ENCODE assay signal across 3 cellular contexts in genomic region chr6:165794179-165794601, GRCh38.
TF ChIP-seq lines count a peak whose summit lies in the region.

No MANE protein-coding gene starts in this region.

TF ChIP-seq in HEK293, 187 proteins besides CTCF, POLR2A, EP300 and RAD21 (continues in another document):
- no peak for TF ChIP-seq ZNF548 (tag by site-specific recombination; IDR thresholded peaks at IDR 0.05)
- 0 out of 2 replicates have a peak, but pooled peaks have one; percentile 20 for TF ChIP-seq ZBTB20 (tag by site-specific recombination; IDR thresholded peaks at IDR 0.05)
- TF ChIP-seq KLF16 (tag by site-specific recombination; IDR thresholded peaks at IDR 0.05) = no peak; the same call in 1 of the 2 replicates
- TF ChIP-seq KLF7 (tag by site-specific recombination; IDR thresholded peaks at IDR 0.05; ENCODE audit: borderline replicate concordance) = no peak
- 0 out of 2 replicates have a peak, but pooled peaks have one; percentile 4 for TF ChIP-seq ZNF398 (tag by site-specific recombination; IDR thresholded peaks at IDR 0.05)
- peak; percentile 30; the same call in 1 of the 2 replicates for TF ChIP-seq ZNF571 (tag by site-specific recombination; IDR thresholded peaks at IDR 0.05)
- 0 out of 2 replicates have a peak, but pooled peaks have one; percentile 42 for TF ChIP-seq PRDM2 (tag by site-specific recombination; IDR thresholded peaks at IDR 0.05; ENCODE audit: borderline replicate concordance)
- TF ChIP-seq ZNF133 (tag by site-specific recombination; IDR thresholded peaks at IDR 0.05) = peak; percentile 9; the same call in 1 of the 2 replicates

TF ChIP-seq in IMR-90, 13 proteins besides CTCF, POLR2A, EP300 and RAD21:
- TF ChIP-seq MAFK (IDR thresholded peaks at IDR 0.05; ENCODE audit: low read depth, low read length) (no peak), ELK1 (IDR thresholded peaks at IDR 0.05; ENCODE audit: borderline replicate concordance, low read depth, low read length) (no peak), MAZ (IDR thresholded peaks at IDR 0.05; ENCODE audit: borderline replicate concordance, low read depth, low read length) (no peak), CEBPB (IDR thresholded peaks at IDR 0.05; ENCODE audit: low read depth, low read length) (no peak)
TF ChIP-seq in IMR-90: peak in this region for 0.

TF ChIP-seq in H1, 55 proteins besides CTCF, POLR2A, EP300 and RAD21:
- TF ChIP-seq HDAC2 (IDR thresholded peaks at IDR 0.05; ENCODE audit: borderline replicate concordance in 1 of 2, low read depth in 2 of 2, low read length in 2 of 2) = no peak
